8 cellular contexts compared by ENCODE assay signal in genomic region chrX:123962794-123963373, GRCh38. TPM values are rescaled to one million over a fixed set of nuclear protein-coding genes. Genes with fewer than 3 reads are reported as not detected.
DNase-seq lines count a peak whose midpoint lies in the region; ATAC-seq and TF ChIP-seq lines count a peak whose summit lies in the region.

No MANE protein-coding gene starts in this region.

- H3K27ac ChIP-seq in dorsolateral prefrontal cortex (peak overlapping the region; percentile 51 to 100 (median 99)), right lobe of liver (peak overlapping the region; percentile 99)

- H3K9me3 ChIP-seq in right lobe of liver, result no peaks in the 10 kb centered on the region

- H3K4me1 ChIP-seq in right lobe of liver, result no peaks in the 10 kb centered on the region

- H3K27me3 ChIP-seq in dorsolateral prefrontal cortex (peaks cover 0 to 16% (median 0%) of the 10 kb centered on the region in 45 donors), right lobe of liver (no peaks in the 10 kb centered on the region)

- TF ChIP-seq CTCF in dorsolateral prefrontal cortex (IDR thresholded peaks at IDR 0.05 in 54 of 56, conservative IDR thresholded peaks at IDR 0.05 in 2 of 56; ENCODE audit: low read depth in 1 of 56, partially characterized antibody in 56 of 56), result peak in 17 of 56 donors; percentile 4 to 38 (median 13)
- TF ChIP-seq CTCF in right lobe of liver (IDR thresholded peaks at IDR 0.05), result no peak

- peak; percentile 62 for ATAC-seq in GM19452 (IDR thresholded peaks at IDR 0.05; ENCODE audit: unreplicated experiment)
- ATAC-seq in HG03575 (IDR thresholded peaks at IDR 0.05; ENCODE audit: extremely low read depth, insufficient number of reproducible peaks, low FRiP score, unreplicated experiment), result peak; percentile 46
- ATAC-seq in right lobe of liver, result peak; percentile 67 to 80 (median 72)

- WGBS in right lobe of liver (ENCODE audit: insufficient coverage, low coverage, low lambda C conversion rate, missing lambda C conversion rate), result 24% methylated on average over 22 of the region's 22 CpGs

- intact Hi-C loops in dorsolateral prefrontal cortex (cut with DNase I), result loop anchor here (5.0 to 10.0 kb wide), 3 partner anchors 54 to 128 kb away; no protein-coding TSS in a partner anchor
- intact Hi-C loops in right lobe of liver (cut with DNase I), result no loop called here

- DNase-seq in C1 segment of cervical spinal cord (lab: John Stamatoyannopoulos, UW), result peak; percentile 2 to 90 (median 56)
- DNase-seq in NCI-H774 (lab: John Stamatoyannopoulos, UW), result peak; percentile 92
- peak; percentile 80 to 86 for DNase-seq in activated CD4-positive, alpha-beta T cell treated with anti-CD3 and anti-CD28 coated beads, Interleukin-2, amount 50 U/mL, for 48 hours
- DNase-seq in dorsolateral prefrontal cortex, result peak in 9 of 10 donors; percentile 73 to 89 (median 82)
- peak; percentile 89 to 92 (median 92) for DNase-seq in right lobe of liver
- peak; percentile 86 for DNase-seq in stimulated activated CD4-positive, alpha-beta T cell treated with anti-CD3 and anti-CD28 coated beads, Interleukin-4, amount 100 ng/mL, for 24 hours

- TF ChIP-seq POLR2A in right lobe of liver (IDR thresholded peaks at IDR 0.05), result peak; percentile 81

- H3K36me3 ChIP-seq in right lobe of liver, result no peaks in the 10 kb centered on the region

- H3K4me3 ChIP-seq in dorsolateral prefrontal cortex (peak overlapping the region; percentile 30 to 84 (median 70)), right lobe of liver (peak overlapping the region; percentile 55 to 63 (median 59))

RNA-seq across cellular contexts. Expression of gene STAG2, which starts 1.4 kb away (rescaled TPM):
- total RNA-seq in dorsolateral prefrontal cortex, result 10 to 100 TPM; 38.8 to 81.8 (median 55.5) TPM
- 10 to 100 TPM; 17.1 to 27.5 (median 23.9) TPM for total RNA-seq in right lobe of liver

Comparison
In these comparisons a context has a peak if more than half of its experiments do, and no peak if none do; other contexts are left out.
1. Peak in every context shown above with its lines: DNase-seq, ATAC-seq, H3K4me3 ChIP-seq and H3K27ac ChIP-seq.
2. intact Hi-C loops: an anchor here in dorsolateral prefrontal cortex (5.0 to 10.0 kb wide); none called in right lobe of liver.